ENCODE assay signal across 7 cellular contexts in the genomic region with DNA sequence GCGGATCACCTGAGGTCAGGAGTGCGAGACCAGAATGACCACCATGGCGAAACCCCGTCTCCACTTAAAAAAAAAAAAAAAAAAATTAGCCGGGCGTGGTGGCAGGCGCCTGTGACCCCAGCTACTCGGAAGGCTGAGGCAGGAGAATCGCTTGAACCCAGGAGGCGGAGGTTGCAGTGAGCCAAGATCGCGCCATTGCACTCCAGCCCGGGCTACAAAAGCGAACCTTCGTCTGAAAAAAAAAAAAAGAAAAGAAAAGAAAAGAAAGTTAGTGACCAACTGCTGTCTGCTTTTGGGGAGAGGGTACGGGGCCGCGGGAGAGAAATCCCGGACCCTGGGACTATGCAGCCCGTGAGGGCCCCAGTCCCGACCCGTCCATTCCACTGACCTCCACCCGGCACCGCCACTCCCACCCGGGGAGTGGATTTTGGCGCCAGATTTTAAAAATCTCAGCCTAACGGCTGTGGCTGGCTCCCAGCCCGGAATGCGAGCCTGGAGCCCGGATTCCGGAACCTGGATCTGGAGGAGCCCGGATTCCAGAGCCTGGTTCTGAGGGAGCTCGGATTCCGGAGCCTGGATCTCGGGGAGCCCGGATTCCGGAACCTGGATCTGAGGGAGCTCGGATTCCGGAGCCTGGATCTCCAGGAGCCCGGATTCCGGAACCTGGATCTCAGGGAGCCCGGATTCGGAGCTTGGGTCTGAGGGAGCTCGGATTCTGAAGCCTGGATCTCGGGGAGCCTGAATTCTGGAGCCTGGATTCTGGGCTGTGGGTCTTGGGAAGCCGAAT. TPM values are rescaled to one million over a fixed set of nuclear protein-coding genes. Genes with fewer than 3 reads are reported as not detected.
DNase-seq lines count a peak whose midpoint lies in the region; FAIRE-seq and TF ChIP-seq lines count a peak whose summit lies in the region.

No MANE protein-coding gene starts in this region.

- no peak for FAIRE-seq in bronchial epithelial cell (lab: Jason Lieb, UNC)

- H3K27me3 ChIP-seq in bronchial epithelial cell (ENCODE audit: control insufficient read depth, insufficient read depth, low read length) = no peaks in the 10 kb centered on the region

- DNase-seq in GM04504 (ENCODE audit: low read depth) (peak; percentile 96), NCI-H345 treated with DMSO at 0.1 percent for 48 hours (lab: John Stamatoyannopoulos, UW; ENCODE audit: unreplicated experiment) (peak; percentile 42), bronchial epithelial cell (ENCODE audit: low read depth) (peak; percentile 37), iPS-NIHi7 (ENCODE audit: extremely low spot score) (peak; percentile 85), skeletal muscle cell (ENCODE audit: low read depth) (peak; percentile 80), erythroblast (lab: John Stamatoyannopoulos, UW) (no peak)
- DNase-seq in central memory CD4-positive, alpha-beta T cell = no peak

- no peaks in the 10 kb centered on the region for H3K36me3 ChIP-seq in bronchial epithelial cell (ENCODE audit: control insufficient read depth, insufficient read depth, low read length)

- TF ChIP-seq POLR2A in erythroblast (IDR thresholded peaks at IDR 0.05; ENCODE audit: low read length) = no peak

- H3K4me3 ChIP-seq in bronchial epithelial cell (ENCODE audit: low read depth, low read length) = peak overlapping the region; percentile 51
- H3K4me3 ChIP-seq in skeletal muscle cell (ENCODE audit: low read depth, low read length) = peak overlapping the region; percentile 68

- no peak for TF ChIP-seq CTCF in bronchial epithelial cell (IDR thresholded peaks at IDR 0.05; ENCODE audit: insufficient read depth, low read length, severe bottlenecking)

RNA-seq across cellular contexts. Expression of a gene that starts 6.1 kb away (rescaled TPM):
- total RNA-seq in bronchial epithelial cell = 54.0 and 74.5 TPM in 2 replicates

RNA-seq across cellular contexts. Expression of a gene that starts 13.1 kb away (rescaled TPM):
- 25.8 and 26.1 TPM in 2 replicates for total RNA-seq in bronchial epithelial cell

RNA-seq across cellular contexts. Expression of a gene that starts 35.4 kb away (rescaled TPM):
- total RNA-seq in bronchial epithelial cell = 39.5 and 44.9 TPM in 2 replicates

Comparison
In these comparisons a context has a peak if more than half of its experiments do, and no peak if none do; other contexts are left out.
1. DNase-seq: peak in GM04504 (single experiment), NCI-H345 treated with DMSO at 0.1 percent for 48 hours (single experiment), bronchial epithelial cell (single experiment), iPS-NIHi7 (single experiment) and skeletal muscle cell (single experiment); none in central memory CD4-positive, alpha-beta T cell (single experiment) and erythroblast (0 of 2).